Comparison of ENCODE assay signal across 1 cellular context in genomic region chr4:52891743-52892142, GRCh38.
TF ChIP-seq lines count a peak whose summit lies in the region.

No MANE protein-coding gene starts in this region.

TF ChIP-seq in HepG2, 621 proteins besides CTCF, POLR2A, EP300 and RAD21:
- TF ChIP-seq SCMH1 (CRISPR knock-in tag; IDR thresholded peaks at IDR 0.05; ENCODE audit: borderline replicate concordance) = no peak
